ENCODE assay signal across 8 cellular contexts in the genomic region with DNA sequence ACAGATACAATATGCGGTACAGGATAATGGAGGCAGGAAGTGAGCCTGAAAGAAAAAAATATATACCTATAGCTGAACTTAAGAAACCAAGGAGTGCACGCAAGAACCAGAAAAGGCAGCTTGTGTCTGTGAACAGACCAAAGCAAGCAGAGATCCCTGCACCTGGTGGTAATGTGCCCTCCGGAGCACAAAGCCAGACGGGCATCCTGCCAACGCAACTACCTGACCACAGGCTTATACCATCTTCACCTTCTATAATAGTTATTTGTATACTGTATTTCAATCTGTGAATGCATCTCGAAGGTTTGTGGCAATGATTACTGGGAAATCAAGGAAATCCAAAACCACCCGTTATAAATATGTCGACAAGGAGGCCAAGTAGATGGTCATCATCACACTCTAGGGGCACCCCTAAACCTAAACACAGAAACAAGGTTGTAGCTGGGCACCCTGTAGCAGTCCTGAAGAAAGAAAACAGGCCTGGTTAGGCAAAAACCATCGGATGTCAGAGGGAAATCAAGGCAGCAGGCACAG. TPM values are rescaled to one million over a fixed set of nuclear protein-coding genes. Genes with fewer than 3 reads are reported as not detected.
A peak's percentile ranks its signal among the peaks of the same experiment; 100 is the strongest.
DNase-seq lines count a peak whose midpoint lies in the region; ATAC-seq and TF ChIP-seq lines count a peak whose summit lies in the region.

No MANE protein-coding gene starts in this region.

- H3K36me3 ChIP-seq in ascending aorta: no peaks in the 10 kb centered on the region

- H3K4me3 Mint-ChIP-seq in Calu3 (ENCODE audit: low read depth, unreplicated experiment): peak overlapping the region; percentile 98

- H3K27me3 Mint-ChIP-seq in Calu3 (ENCODE audit: unreplicated experiment): no peaks in the 10 kb centered on the region

- H3K36me3 Mint-ChIP-seq in Calu3 (ENCODE audit: insufficient read depth, unreplicated experiment): peaks cover 14% of the 10 kb centered on the region

- peak; percentile 42 for DNase-seq in Calu3
- DNase-seq in HT-29 (ENCODE audit: low spot score): peak; percentile 72
- no peak for DNase-seq in ascending aorta (ENCODE audit: low spot score in 2 of 2)
- DNase-seq in inferior parietal cortex (ENCODE audit: extremely low spot score): peak; percentile 36
- peak; percentile 6 to 15 for DNase-seq in stimulated activated CD4-positive, alpha-beta T cell treated with anti-CD3 and anti-CD28 coated beads, Interleukin-12 subunit alpha, Interleukin-12 subunit beta, amount 100 ng/mL, for 24 hours (ENCODE audit: low read depth in 2 of 2)
- no peak for DNase-seq in epidermal melanocyte (ENCODE audit: insufficient read length, low spot score)

- H3K4me1 ChIP-seq in ascending aorta: peaks cover 5 to 6% of the 10 kb centered on the region in 2 donors

- BruUV-seq in Calu3 (replicated peaks; lab: Mats Ljungman, UMichigan): TSS peak; percentile 44

- ATAC-seq in GM21447 (IDR thresholded peaks at IDR 0.05; ENCODE audit: unreplicated experiment) (peak; percentile 33), SK-N-SH treated with all-trans-retinoic acid at 6 μM for 48 hours (peak; percentile 44)

- CTCF ChIA-PET in Calu3 (lab: Charles Lee): interaction anchor here (1.4 kb wide), 1 partner anchor 168 kb away, joined by 3 read pairs; no protein-coding TSS in a partner anchor

- peaks cover 20% of the 10 kb centered on the region for H3K4me1 Mint-ChIP-seq in Calu3 (ENCODE audit: low read depth, unreplicated experiment)

- TF ChIP-seq CTCF in Calu3 (IDR thresholded peaks at IDR 0.05; ENCODE audit: unreplicated experiment) (no peak), ascending aorta (IDR thresholded peaks at IDR 0.05) (no peak)

- peak overlapping the region; percentile 74 to 94 for H3K27ac ChIP-seq in ascending aorta

- H3K27ac Mint-ChIP-seq in Calu3 (ENCODE audit: unreplicated experiment): peak overlapping the region; percentile 87

- H3K27me3 ChIP-seq in ascending aorta: no peaks in the 10 kb centered on the region

- H3K9me3 Mint-ChIP-seq in Calu3 (ENCODE audit: low read depth, unreplicated experiment): peaks cover 8% of the 10 kb centered on the region

- H3K9me3 ChIP-seq in ascending aorta: no peaks in the 10 kb centered on the region

- intact Hi-C loops in Calu3 (cut with micrococcal nuclease; ENCODE audit: unreplicated experiment) (loop anchor here (5.0 kb wide), 1 partner anchor 170 kb away; no protein-coding TSS in a partner anchor), ascending aorta (cut with DNase I) (loop anchor here (5.0 to 10.0 kb wide), 2 partner anchors 35 to 478 kb away; partner anchors contain the start of gene PNISR)

- peak overlapping the region; percentile 94 to 100 for H3K4me3 ChIP-seq in ascending aorta

TF ChIP-seq in SK-N-SH treated with all-trans-retinoic acid at 6 μM for 48 hours, 23 proteins besides CTCF, POLR2A, EP300 and RAD21:
- no peak for TF ChIP-seq PATZ1 (CRISPR knock-in tag; IDR thresholded peaks at IDR 0.05; ENCODE audit: borderline replicate concordance)
- no peak for TF ChIP-seq ZC3H10 (CRISPR knock-in tag; IDR thresholded peaks at IDR 0.05)
- no peak for TF ChIP-seq SNAI2 (CRISPR knock-in tag; IDR thresholded peaks at IDR 0.05)
- no peak for TF ChIP-seq POU6F1 (CRISPR knock-in tag; IDR thresholded peaks at IDR 0.05; ENCODE audit: borderline replicate concordance, low read depth)
- no peak for TF ChIP-seq ZNF70 (CRISPR knock-in tag; IDR thresholded peaks at IDR 0.05)
- TF ChIP-seq TSHZ2 (CRISPR knock-in tag; IDR thresholded peaks at IDR 0.05): no peak
- TF ChIP-seq PPARA (CRISPR knock-in tag; IDR thresholded peaks at IDR 0.05; ENCODE audit: borderline replicate concordance): no peak

RNA-seq across cellular contexts. Expression of gene FBXL4, which starts 0.8 kb away (rescaled TPM):
- total RNA-seq in Calu3 (2022) (11.5 and 13.1 TPM in 2 replicates), ascending aorta (9.4 TPM)
- 3.4 and 4.7 TPM in 2 replicates for total RNA-seq in HT-29 (2014; rRNA removed; shearing (Covaris generic))

Comparison
In these comparisons a context has a peak if more than half of its experiments do, and no peak if none do; other contexts are left out.
1. DNase-seq: peak in Calu3 (single experiment), HT-29 (single experiment), inferior parietal cortex (single experiment) and stimulated activated CD4-positive, alpha-beta T cell treated with anti-CD3 and anti-CD28 coated beads, Interleukin-12 subunit alpha, Interleukin-12 subunit beta, amount 100 ng/mL, for 24 hours (2 of 2); none in ascending aorta (0 of 2) and epidermal melanocyte (single experiment).